18 cellular contexts compared by ENCODE assay signal in genomic region chr3:141057951-141058800, GRCh38. TPM values are rescaled to one million over a fixed set of nuclear protein-coding genes. Genes with fewer than 3 reads are reported as not detected.
DNase-seq lines count a peak whose midpoint lies in the region; ATAC-seq, FAIRE-seq and TF ChIP-seq lines count a peak whose summit lies in the region.
"Had no signal": no experiment of that assay in that cellular context is flagged by ENCODE, and none has a peak within 500 bp of the region (broad histone marks: within the 10 kb centered on the region; RNA-seq: fewer than 3 reads in every experiment).

No MANE protein-coding gene starts in this region.

- H2BK120ac ChIP-seq in H1 (replicated peaks; ENCODE audit: low read depth, low read length), result no peak overlapping the region

- H3K9me3 Mint-ChIP-seq in nephron progenitor cell, result peaks cover 4% of the 10 kb centered on the region

- H2AK5ac ChIP-seq in H1 (ENCODE audit: low read depth, low read length), result no peak overlapping the region

- TF ChIP-seq POLR2A in H1 (IDR thresholded peaks at IDR 0.05; ENCODE audit: control extremely low read depth in 1 of 2, low read depth in 2 of 2, low read length in 2 of 2), result no peak
- TF ChIP-seq POLR2A in vagina (IDR thresholded peaks at IDR 0.05), result no peak
- no peak for TF ChIP-seq POLR2A in adrenal gland (IDR thresholded peaks at IDR 0.05)

- no peak overlapping the region for H2AFZ ChIP-seq in H1 (ENCODE audit: low read length)

- 86% methylated on average over 8 of the region's 8 CpGs; no CpG with 5 or more reads in 1 of the 2 experiments for WGBS in H1 (ENCODE audit: extremely low coverage in 1 of 2, insufficient coverage in 1 of 2, insufficient read length in 1 of 2, insufficient replicate concordance in 2 of 2, low coverage in 1 of 2, low lambda C conversion rate in 2 of 2, missing lambda C conversion rate in 1 of 2), 2 experiments
- WGBS in adrenal gland, 4 donors, result 82 to 90% (median 86%) methylated on average over 7 to 8 of the region's 8 CpGs

- H3K14ac ChIP-seq in H1 (ENCODE audit: insufficient read length), result no peak overlapping the region

- H3K9ac ChIP-seq in H1 (replicated peaks in 1 of 4; ENCODE audit: extremely low read depth in 1 of 4, low read depth in 3 of 4, low read length in 3 of 4), result no peak overlapping the region

- peaks cover 0 to 7% of the 10 kb centered on the region in 2 experiments for H4K20me1 ChIP-seq in H1 (replicated peaks in 1 of 2; ENCODE audit: control insufficient read depth in 1 of 2, insufficient read depth in 2 of 2, low read length in 2 of 2)

- H3K4me1 Mint-ChIP-seq in nephron progenitor cell, result peaks cover 65% of the 10 kb centered on the region

- H3K4me2 ChIP-seq in H1 (ENCODE audit: insufficient read depth in 1 of 2, low read depth in 2 of 2, low read length in 2 of 2), result no peak overlapping the region

- H3K4ac ChIP-seq in H1 (replicated peaks; ENCODE audit: insufficient read length, low read depth, low read length), result no peak overlapping the region

- no peak overlapping the region for H3K4me3 ChIP-seq in H1 (ENCODE audit: extremely low read depth in 1 of 4, insufficient read depth in 2 of 4, low read depth in 3 of 4, low read length in 4 of 4)
- H3K4me3 ChIP-seq in vagina, result no peak overlapping the region
- no peak overlapping the region for H3K4me3 ChIP-seq in adrenal gland

- H3K4me1 ChIP-seq in H1 (replicated peaks in 1 of 4; ENCODE audit: control insufficient read depth in 3 of 4, insufficient read depth in 4 of 4, low read length in 3 of 4), result no peaks in the 10 kb centered on the region; a peak in 2 of 7 replicates
- no peaks in the 10 kb centered on the region for H3K4me1 ChIP-seq in vagina
- H3K4me1 ChIP-seq in adrenal gland (replicated peaks in 1 of 2), result no peaks in the 10 kb centered on the region
- H3K4me1 ChIP-seq: Caco-2 had no signal

- no peak for TF ChIP-seq RAD21 in H1 (IDR thresholded peaks at IDR 0.05 in 1 of 2, conservative IDR thresholded peaks at IDR 0.05 in 1 of 2; ENCODE audit: low read depth in 2 of 2, low read length in 2 of 2)

- POLR2A ChIA-PET in H1 (lab: Charles Lee; ENCODE audit: partially characterized antibody), result interaction anchor here (1.7 kb wide), 1 partner anchor 9 kb away, joined by 4 read pairs; no protein-coding TSS in a partner anchor

- no peak for TF ChIP-seq EP300 in H1 (IDR thresholded peaks at IDR 0.05; ENCODE audit: borderline replicate concordance in 1 of 2, low read depth in 2 of 2, low read length in 2 of 2)

- TF ChIP-seq CTCF in H1 (IDR thresholded peaks at IDR 0.05; ENCODE audit: control extremely low read depth in 1 of 3, insufficient read depth in 1 of 3, low read depth in 1 of 3, low read length in 3 of 3) (no peak), nephron progenitor cell (IDR thresholded peaks at IDR 0.05) (no peak), vagina (IDR thresholded peaks at IDR 0.05) (no peak), adrenal gland (IDR thresholded peaks at IDR 0.05) (no peak)

- DNase-seq in NCI-H524 (lab: John Stamatoyannopoulos, UW) (peak; percentile 23 to 74), NCI-H524 treated with DMSO at 0.1 percent for 48 hours (lab: John Stamatoyannopoulos, UW) (no peak), H1 (ENCODE audit: low read depth in 1 of 2, low spot score in 2 of 2) (peak in 1 of 2 experiments; percentile 32), nephron progenitor cell (no peak), vagina (ENCODE audit: extremely low spot score in 2 of 2) (peak; percentile 61 to 72), foreskin melanocyte (no peak), adrenal gland (no peak)
- DNase-seq: Caco-2, DMS79, HCEC 1CT, NCI-H345, NCI-H748 treated with DMSO at 0.1 percent for 48 hours had no signal

- H4K8ac ChIP-seq in H1 (ENCODE audit: extremely low read depth, insufficient read depth, low read length), result no peak overlapping the region

- no peaks in the 10 kb centered on the region; the same call in 1 of the 2 replicates for H3K79me1 ChIP-seq in H1 (ENCODE audit: low read depth, low read length)

- ATAC-seq in HG03565 (IDR thresholded peaks at IDR 0.05; ENCODE audit: unreplicated experiment), result no peak
- ATAC-seq: Panc1, Right ventricle myocardium inferior had no signal

- no peak overlapping the region for H4K5ac ChIP-seq in H1 (ENCODE audit: insufficient read length, low read depth, low read length)

- H3K56ac ChIP-seq in H1 (replicated peaks; ENCODE audit: insufficient read length, low read depth, low read length), result no peak overlapping the region

- H3K27ac ChIP-seq in H1 (ENCODE audit: low read depth, low read length), result no peak overlapping the region
- no peak overlapping the region for H3K27ac ChIP-seq in vagina
- H3K27ac ChIP-seq in adrenal gland, result peak overlapping the region in 1 of 5 donors; percentile 17

- peak overlapping the region; percentile 85 for H3K27ac Mint-ChIP-seq in nephron progenitor cell

- no peaks in the 10 kb centered on the region for H3K27me3 ChIP-seq in H1 (replicated peaks in 1 of 4; ENCODE audit: control insufficient read depth in 3 of 4, extremely low read depth in 1 of 4, insufficient read depth in 3 of 4, low read length in 3 of 4)
- H3K27me3 ChIP-seq in vagina, result peaks cover 7% of the 10 kb centered on the region
- peaks cover 5% of the 10 kb centered on the region for H3K27me3 ChIP-seq in adrenal gland

- H3K4me3 Mint-ChIP-seq in nephron progenitor cell, result no peak overlapping the region

- FAIRE-seq in H1 (lab: Jason Lieb, UNC), result no peak
- FAIRE-seq: A204.1, GM12891 had no signal

- H3K23me2 ChIP-seq in H1 (ENCODE audit: low read depth, low read length), result no peaks in the 10 kb centered on the region

- CTCF ChIA-PET in H1 (lab: Charles Lee; ENCODE audit: partially characterized antibody), result interaction anchor here (1.4 to 2.6 kb wide), 3 partner anchors 9 to 48 kb away, joined by 4 to 12 read pairs (median 5); no protein-coding TSS in a partner anchor

- no peak overlapping the region for H2BK5ac ChIP-seq in H1 (ENCODE audit: low read depth, low read length)

- peaks cover 6% of the 10 kb centered on the region for H3K27me3 Mint-ChIP-seq in nephron progenitor cell (ENCODE audit: low read depth, poor library complexity)

- no peak overlapping the region for H3K18ac ChIP-seq in H1 (ENCODE audit: extremely low read depth, low read length)

- no peak overlapping the region for H3K23ac ChIP-seq in H1 (ENCODE audit: insufficient read length)

- no peak overlapping the region for H2BK20ac ChIP-seq in H1 (ENCODE audit: low read length)

- no peak overlapping the region for H4K91ac ChIP-seq in H1 (replicated peaks; ENCODE audit: insufficient read length, low read length)

- peak overlapping the region; percentile 5; the same call in 1 of the 2 replicates for H2BK15ac ChIP-seq in H1 (ENCODE audit: low read length)

- no peaks in the 10 kb centered on the region for H3K36me3 ChIP-seq in H1 (ENCODE audit: control insufficient read depth in 2 of 4, insufficient read depth in 4 of 4, low read length in 3 of 4)
- H3K36me3 ChIP-seq in vagina, result no peaks in the 10 kb centered on the region
- H3K36me3 ChIP-seq in adrenal gland (replicated peaks in 1 of 2), result no peaks in the 10 kb centered on the region

- H2BK12ac ChIP-seq in H1 (ENCODE audit: low read depth, low read length), result no peak overlapping the region

- peaks cover 27% of the 10 kb centered on the region for H3K36me3 Mint-ChIP-seq in nephron progenitor cell (ENCODE audit: low read depth)

- 0 out of 4 replicates have a peak, but pooled peaks cover 0 to 2% of the 10 kb centered on the region in 2 experiments for H3K9me3 ChIP-seq in H1 (ENCODE audit: insufficient read depth in 2 of 2, low read depth in 1 of 2, low read length in 1 of 2)
- H3K9me3 ChIP-seq in vagina, result no peaks in the 10 kb centered on the region
- no peaks in the 10 kb centered on the region for H3K9me3 ChIP-seq in adrenal gland (replicated peaks in 1 of 3)
- H3K9me3 ChIP-seq: Caco-2 had no signal

- peaks cover 0 to 35% of the 10 kb centered on the region in 2 experiments; a peak in 2 of 4 replicates for H3K79me2 ChIP-seq in H1 (ENCODE audit: control insufficient read depth in 1 of 2, insufficient read depth in 2 of 2, low read length in 2 of 2)

- intact Hi-C loops in vagina (cut with DNase I) (no loop called here), adrenal gland (cut with DNase I) (no loop called here)

TF ChIP-seq in H1, 55 proteins besides CTCF, POLR2A, EP300 and RAD21 (continues in another document):
- TF ChIP-seq RBBP5 (IDR thresholded peaks at IDR 0.05; ENCODE audit: borderline replicate concordance, low read depth, low read length) (no peak), RFX5 (IDR thresholded peaks at IDR 0.05; ENCODE audit: borderline replicate concordance, low read depth, low read length) (no peak), ASH2L (IDR thresholded peaks at IDR 0.05; ENCODE audit: low read length) (no peak), CHD1 (IDR thresholded peaks at IDR 0.05; ENCODE audit: low read depth, low read length) (no peak), TBP (IDR thresholded peaks at IDR 0.05; ENCODE audit: low read depth, low read length) (no peak), BCL11A (IDR thresholded peaks at IDR 0.05; ENCODE audit: low read depth in 2 of 2, low read length in 2 of 2) (no peak), SP1 (IDR thresholded peaks at IDR 0.05; ENCODE audit: low read depth, low read length) (no peak), RXRA (IDR thresholded peaks at IDR 0.05; ENCODE audit: insufficient read depth, low read depth, low read length) (no peak), NRF1 (IDR thresholded peaks at IDR 0.05; ENCODE audit: low read depth, low read length) (no peak), CEBPB (IDR thresholded peaks at IDR 0.05; ENCODE audit: low read depth, low read length) (no peak)

RNA-seq across cellular contexts. Expression of gene SPSB4, which starts 7.0 kb away (rescaled TPM):
- 17.2 and 18.1 TPM in 2 replicates for total RNA-seq in H1 (2021; fragmentation: NEBNext Ultra II Directional; extraction: Animal tissue kit (Norgen Biotek cat#: 25700))
- polyA plus RNA-seq in H1 (2011; rRNA removed) (15.1 and 17.6 TPM in 2 replicates), adrenal gland (1 to 10 TPM in 2 of 3 donors, under 1 TPM in 1; 0.67 to 4.0 (median 1.1) TPM)
- 16.5 TPM for polyA plus RNA-seq in H1 (2011; cell fraction: cytosol; rRNA removed)
- 15.4 TPM for polyA plus RNA-seq in H1 (2011; cell fraction: nucleus; rRNA removed)
- 16.7 to 20.2 TPM (median 19.5 TPM) in 4 replicates for polyA plus RNA-seq in H1 (2012, experiment 1 of 2)
- 30.9 TPM for polyA plus RNA-seq in H1 (2012, experiment 2 of 2)
- 12.7 TPM for polyA plus RNA-seq in H1 (2013, experiment 1 of 2)
- 13.3 TPM for polyA plus RNA-seq in H1 (2013, experiment 2 of 2)
- 12.9 and 17.0 TPM in 2 replicates for polyA minus RNA-seq in H1 (2011; rRNA and poly(A)+ RNA removed)
- polyA minus RNA-seq in H1 (2011; cell fraction: cytosol; rRNA and poly(A)+ RNA removed), result 8.6 TPM
- polyA minus RNA-seq in H1 (2011; cell fraction: nucleus; rRNA and poly(A)+ RNA removed), result 18.7 TPM
- total RNA-seq in vagina (0.98 TPM), adrenal gland (1 to 10 TPM in 3 of 8 donors, under 1 TPM in 4, not detected in 1; 0.18 to 2.3 (median 0.46) TPM)
- total RNA-seq: Caco-2, HT1080 had no signal

Comparison
In these comparisons a context has a peak if more than half of its experiments do, and no peak if none do; other contexts are left out.
1. DNase-seq: peak in NCI-H524 (2 of 2) and vagina (2 of 2); none in NCI-H524 treated with DMSO at 0.1 percent for 48 hours (single experiment), nephron progenitor cell (single experiment), foreskin melanocyte (single experiment) and adrenal gland (0 of 7).